Comparison of ENCODE assay signal across 27 cellular contexts in the genomic region with DNA sequence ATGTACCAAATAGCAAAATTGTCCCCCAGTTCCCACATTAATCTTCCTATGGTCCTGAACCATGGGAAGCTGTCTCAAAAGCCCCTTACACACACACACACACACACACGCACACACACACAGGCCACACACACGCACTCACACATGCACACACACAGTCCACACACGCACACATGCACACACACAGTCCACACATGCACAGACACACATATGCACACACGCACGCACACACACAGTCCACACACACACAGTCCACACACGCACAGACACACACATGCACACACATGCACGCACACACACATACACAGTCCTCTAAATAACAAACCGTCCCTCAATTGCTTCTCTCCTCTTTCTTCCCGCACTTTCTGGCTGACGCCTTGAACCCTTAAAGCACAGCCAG.
"Had no signal": no experiment of that assay in that cellular context is flagged by ENCODE, and none has a peak within 500 bp of the region (broad histone marks: within the 10 kb centered on the region; RNA-seq: fewer than 3 reads in every experiment).

No MANE protein-coding gene starts in this region.

- FAIRE-seq: islet of Langerhans, kidney had no signal

- H3K9ac ChIP-seq: neural progenitor cell had no signal

- H3K4me3 Mint-ChIP-seq: immature natural killer cell; mesothelial cell of epicardium; naive B cell; natural killer cell; nephron progenitor cell; neural progenitor cell; stimulated activated effector memory CD8-positive, alpha-beta T cell treated with anti-CD3 and anti-CD28 coated beads, Interleukin-12 subunit alpha, Interleukin-12 subunit beta, amount 100 ng/mL, for 72 hours had no signal

- H3K9me3 Mint-ChIP-seq: natural killer cell had no signal

- H3K27ac Mint-ChIP-seq: immature natural killer cell; mesothelial cell of epicardium; naive B cell; natural killer cell; nephron progenitor cell; neural progenitor cell; progenitor cell of endocrine pancreas; stimulated activated effector memory CD8-positive, alpha-beta T cell treated with anti-CD3 and anti-CD28 coated beads, Interleukin-12 subunit alpha, Interleukin-12 subunit beta, amount 100 ng/mL, for 72 hours had no signal

- H3K4me3 ChIP-seq: left lung, lung, neural progenitor cell, ovary, right atrium auricular region, skin epidermis, stomach, testis, thyroid gland, transverse colon, upper lobe of right lung, uterus had no signal

- H2AFZ ChIP-seq: neural progenitor cell had no signal

- DNase-seq: hypothalamus; immature natural killer cell; kidney; left colon; left lung; mesendoderm; naive B cell; natural killer cell; nephron progenitor cell; ovary; stimulated activated CD4-positive, alpha-beta T cell treated with anti-CD3 and anti-CD28 coated beads, Interleukin-4, amount 100 ng/mL, for 24 hours; stimulated activated naive CD4-positive, alpha-beta T cell; stomach; testis; thyroid gland; transverse colon; upper lobe of right lung; uterus had no signal

- H3K9me3 ChIP-seq: ovary, right atrium auricular region, testis, thyroid gland, transverse colon, upper lobe of right lung, uterus had no signal

- H3K4me1 Mint-ChIP-seq: immature natural killer cell; mesothelial cell of epicardium; naive B cell; natural killer cell; stimulated activated effector memory CD8-positive, alpha-beta T cell treated with anti-CD3 and anti-CD28 coated beads, Interleukin-12 subunit alpha, Interleukin-12 subunit beta, amount 100 ng/mL, for 72 hours had no signal

- H3K4me1 ChIP-seq: left lung, right atrium auricular region, stomach, transverse colon, upper lobe of right lung, uterus had no signal

- H3K27me3 Mint-ChIP-seq: naive B cell had no signal

- H3K4me2 ChIP-seq: neural progenitor cell had no signal

- H3K36me3 ChIP-seq: left lung, neural progenitor cell, ovary, right atrium auricular region, stomach, thyroid gland, transverse colon, upper lobe of right lung, uterus had no signal

- H3K36me3 Mint-ChIP-seq: immature natural killer cell; mesothelial cell of epicardium; naive B cell; natural killer cell; neural progenitor cell; stimulated activated effector memory CD8-positive, alpha-beta T cell treated with anti-CD3 and anti-CD28 coated beads, Interleukin-12 subunit alpha, Interleukin-12 subunit beta, amount 100 ng/mL, for 72 hours had no signal

- ATAC-seq: left colon; left lung; sciatic nerve; stimulated activated effector memory CD8-positive, alpha-beta T cell treated with anti-CD3 and anti-CD28 coated beads, Interleukin-12 subunit alpha, Interleukin-12 subunit beta, amount 100 ng/mL, for 72 hours; upper lobe of right lung had no signal

- H3K27me3 ChIP-seq: neural progenitor cell, ovary, right atrium auricular region, testis, thyroid gland, transverse colon, uterus had no signal

- H3K27ac ChIP-seq: left lung, neural progenitor cell, ovary, right atrium auricular region, skin epidermis, stomach, testis, thyroid gland, transverse colon, upper lobe of right lung, uterus had no signal
